In genomic region chr9:69885474-69885929, GRCh38 we compare ENCODE assay signal across 1 cellular context.
TF ChIP-seq lines count a peak whose summit lies in the region.

No MANE protein-coding gene starts in this region.

TF ChIP-seq in A549, 52 proteins besides CTCF, POLR2A, EP300 and RAD21 (continued from another document):
- TF ChIP-seq BCL3 (IDR thresholded peaks at IDR 0.05) (peak; percentile 41; the same call in 1 of the 3 replicates), FOSL2 (IDR thresholded peaks at IDR 0.05) (no peak), FOSL2 (CRISPR knock-in tag; IDR thresholded peaks at IDR 0.05) (0 out of 2 replicates have a peak, but pooled peaks have one; percentile 15), ESRRA (IDR thresholded peaks at IDR 0.05; ENCODE audit: borderline replicate concordance, low read length) (no peak), MAX (IDR thresholded peaks at IDR 0.05) (no peak), GATA3 (IDR thresholded peaks at IDR 0.05; ENCODE audit: borderline replicate concordance) (peak; percentile 34; the same call in 1 of the 2 replicates)
